In genomic region chr17:42141382-42141781, GRCh38 we compare ENCODE assay signal across 1 cellular context.
TF ChIP-seq lines count a peak whose summit lies in the region.

No MANE protein-coding gene starts in this region.

TF ChIP-seq in IMR-90, 13 proteins besides CTCF, POLR2A, EP300 and RAD21 (continued from another document):
- no peak for TF ChIP-seq ELK1 (IDR thresholded peaks at IDR 0.05; ENCODE audit: borderline replicate concordance, low read depth, low read length)
